17 cellular contexts compared by ENCODE assay signal in the genomic region with DNA sequence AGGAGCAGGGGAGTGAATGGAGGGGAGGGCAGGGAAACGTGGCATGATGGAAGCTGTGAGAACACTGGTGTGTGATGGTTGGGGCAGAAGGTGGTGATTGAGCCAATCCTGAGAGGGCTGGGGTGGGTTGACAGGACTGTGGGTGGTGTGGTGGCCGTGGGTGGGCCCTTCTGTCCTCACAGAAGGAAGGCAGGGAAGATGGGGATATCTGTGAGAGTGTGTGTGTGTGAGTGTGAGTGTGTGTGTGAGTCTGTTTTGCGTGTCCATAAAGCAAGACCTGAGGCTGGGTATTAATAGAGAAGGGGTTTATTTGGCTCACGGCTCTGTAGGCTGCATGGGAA. TPM values are rescaled to one million over a fixed set of nuclear protein-coding genes. Genes with fewer than 3 reads are reported as not detected.
DNase-seq lines count a peak whose midpoint lies in the region; ATAC-seq and TF ChIP-seq lines count a peak whose summit lies in the region.
"Had no signal": no experiment of that assay in that cellular context is flagged by ENCODE, and none has a peak within 500 bp of the region (broad histone marks: within the 10 kb centered on the region; RNA-seq: fewer than 3 reads in every experiment).

No MANE protein-coding gene starts in this region.

- H3K14ac ChIP-seq in H9 (ENCODE audit: insufficient read depth, low read length): no peak overlapping the region

- H3K4me2 ChIP-seq in H9 (ENCODE audit: insufficient read depth, insufficient read length, low read length) (no peak overlapping the region), neural progenitor cell (no peak overlapping the region)

- CTCF ChIA-PET in CD4-positive, alpha-beta T cell (lab: Charles Lee): no interaction called here

- no peak overlapping the region for H3K27ac ChIP-seq in CD4-positive, alpha-beta T cell (ENCODE audit: low read depth, low read length)
- H3K27ac ChIP-seq in H9 (ENCODE audit: insufficient read length, low read depth, low read length): no peak overlapping the region
- no peak overlapping the region for H3K27ac ChIP-seq in neural progenitor cell
- H3K27ac ChIP-seq in uterus: no peak overlapping the region

- H3F3A ChIP-seq in neural progenitor cell (ENCODE audit: low read depth): no peaks in the 10 kb centered on the region

- no peak for TF ChIP-seq POLR2A in uterus (IDR thresholded peaks at IDR 0.05)

- H4K91ac ChIP-seq in H9 (ENCODE audit: insufficient read length, low read depth, low read length): no peak overlapping the region

- no peak for TF ChIP-seq CTCF in CD4-positive, alpha-beta T cell (IDR thresholded peaks at IDR 0.05)
- TF ChIP-seq CTCF in H9 (conservative IDR thresholded peaks at IDR 0.05): no peak
- TF ChIP-seq CTCF in neural progenitor cell (IDR thresholded peaks at IDR 0.05): no peak
- no peak for TF ChIP-seq CTCF in uterus (IDR thresholded peaks at IDR 0.05)

- H3K23ac ChIP-seq in H9 (ENCODE audit: insufficient read length, low read depth, low read length): no peak overlapping the region

- peak overlapping the region; percentile 20 for H3K27ac Mint-ChIP-seq in CD4-positive, alpha-beta T cell
- H3K27ac Mint-ChIP-seq in H9 (peak overlapping the region in 2 of 3 experiments; percentile 12 to 73; a peak in 4 of 7 replicates), neural progenitor cell (peak overlapping the region; percentile 50)
- peak overlapping the region; percentile 1 for H3K27ac Mint-ChIP-seq in dendritic cell treated with granulocyte-macrophage colony-stimulating factor and Interleukin-4, amounts not matched to agents 40 ng/mL and 50 ng/mL, for 4 days

- H3K4ac ChIP-seq in H9 (ENCODE audit: low read depth, low read length): no peak overlapping the region

- no peak overlapping the region for H3K56ac ChIP-seq in H9 (ENCODE audit: insufficient read length, low read depth, low read length)

- no peak overlapping the region for H4K5ac ChIP-seq in H9 (ENCODE audit: insufficient read length, low read depth, low read length)

- H3K4me1 ChIP-seq in H9 (ENCODE audit: insufficient read depth, low read length) (no peaks in the 10 kb centered on the region), neural progenitor cell (no peaks in the 10 kb centered on the region), uterus (no peaks in the 10 kb centered on the region)

- no peak overlapping the region for H3K18ac ChIP-seq in H9 (ENCODE audit: insufficient read length, low read depth, low read length)

- H3K9ac ChIP-seq in H9 (ENCODE audit: extremely low read depth, insufficient read length, low read length): no peak overlapping the region
- no peak overlapping the region for H3K9ac ChIP-seq in neural progenitor cell

- POLR2A ChIA-PET in CD4-positive, alpha-beta T cell (lab: Charles Lee): no interaction called here

- no peak overlapping the region for H2BK15ac ChIP-seq in H9 (ENCODE audit: low read depth, low read length)

- no peak for ATAC-seq in CD4-positive, alpha-beta T cell (ENCODE audit: poor library complexity)
- ATAC-seq in HG03457 (IDR thresholded peaks at IDR 0.05; ENCODE audit: unreplicated experiment): no peak

- no peak overlapping the region for H3T11ph ChIP-seq in H9 (ENCODE audit: low read length)

- H3K27me3 Mint-ChIP-seq in CD4-positive, alpha-beta T cell: no peaks in the 10 kb centered on the region
- H3K27me3 Mint-ChIP-seq in H9 (ENCODE audit: low read depth) (no peaks in the 10 kb centered on the region), neural progenitor cell (ENCODE audit: insufficient read depth, low read depth) (no peaks in the 10 kb centered on the region)
- H3K27me3 Mint-ChIP-seq in dendritic cell treated with granulocyte-macrophage colony-stimulating factor and Interleukin-4, amounts not matched to agents 40 ng/mL and 50 ng/mL, for 4 days: no peaks in the 10 kb centered on the region

- no peak overlapping the region for H4K8ac ChIP-seq in H9 (replicated peaks; ENCODE audit: insufficient read length, low read depth, low read length)

- no peaks in the 10 kb centered on the region for H3K9me3 ChIP-seq in CD4-positive, alpha-beta T cell (ENCODE audit: control insufficient read depth, low read length)
- H3K9me3 ChIP-seq in H9 (ENCODE audit: control insufficient read depth, low read depth, low read length): no peaks in the 10 kb centered on the region
- no peaks in the 10 kb centered on the region for H3K9me3 ChIP-seq in neural progenitor cell (ENCODE audit: low read depth)
- H3K9me3 ChIP-seq in uterus: no peaks in the 10 kb centered on the region

- no peaks in the 10 kb centered on the region for H3K36me3 ChIP-seq in neural progenitor cell
- no peaks in the 10 kb centered on the region for H3K36me3 ChIP-seq in uterus

- H4K20me1 ChIP-seq in H9 (ENCODE audit: control insufficient read depth, insufficient read depth, insufficient read length) (peaks cover 4% of the 10 kb centered on the region), neural progenitor cell (ENCODE audit: low read depth) (peaks cover 14% of the 10 kb centered on the region)

- WGBS in H9 (ENCODE audit: extremely low coverage, insufficient read length, low lambda C conversion rate): no CpG with 5 or more reads among the region's 4 CpGs

- H2AK5ac ChIP-seq in H9 (ENCODE audit: insufficient read length, low read length): no peak overlapping the region

- no peak overlapping the region for H2BK120ac ChIP-seq in H9 (ENCODE audit: low read depth, low read length, poor library complexity, severe bottlenecking)

- H3K79me1 ChIP-seq in H9 (ENCODE audit: insufficient read depth, low read depth, low read length, poor library complexity, severe bottlenecking): no peaks in the 10 kb centered on the region

- no peaks in the 10 kb centered on the region for H3K23me2 ChIP-seq in H9 (ENCODE audit: insufficient read length, low read depth, low read length, poor library complexity, severe bottlenecking)

- H2AFZ ChIP-seq in H9 (ENCODE audit: low read length) (no peak overlapping the region), neural progenitor cell (replicated peaks) (no peak overlapping the region)

- H3K4me3 ChIP-seq in neural progenitor cell (no peak overlapping the region), uterus (no peak overlapping the region)

- no peak overlapping the region for H2BK20ac ChIP-seq in H9 (ENCODE audit: low read depth, low read length, poor library complexity, severe bottlenecking)

- H2BK12ac ChIP-seq in H9 (ENCODE audit: insufficient read length, low read depth, low read length): no peak overlapping the region

- H3K9me3 Mint-ChIP-seq in CD4-positive, alpha-beta T cell: no peaks in the 10 kb centered on the region
- H3K9me3 Mint-ChIP-seq in H9 (no peaks in the 10 kb centered on the region), neural progenitor cell (no peaks in the 10 kb centered on the region)
- no peaks in the 10 kb centered on the region for H3K9me3 Mint-ChIP-seq in dendritic cell treated with granulocyte-macrophage colony-stimulating factor and Interleukin-4, amounts not matched to agents 40 ng/mL and 50 ng/mL, for 4 days

- intact Hi-C loops in CD4-positive, alpha-beta T cell (cut with DNase I, micrococcal nuclease): no loop called here
- intact Hi-C loops in dendritic cell treated with granulocyte-macrophage colony-stimulating factor and Interleukin-4, amounts not matched to agents 40 ng/mL and 50 ng/mL, for 4 days (cut with micrococcal nuclease): no loop called here
- intact Hi-C loops in uterus (cut with DNase I; ENCODE audit: low total_unique reads): no loop called here

- no peaks in the 10 kb centered on the region; the same call in 1 of the 2 replicates for H3K79me2 ChIP-seq in H9 (ENCODE audit: insufficient read depth, low read length)
- no peaks in the 10 kb centered on the region for H3K79me2 ChIP-seq in neural progenitor cell (ENCODE audit: low read depth)

- no peak for DNase-seq in CD4-positive, alpha-beta T cell
- no peak for DNase-seq in H9
- no peak for DNase-seq in neural progenitor cell (ENCODE audit: low spot score)
- no peak for DNase-seq in mesenteric fat pad (ENCODE audit: low spot score)
- no peak for DNase-seq in uterus
- DNase-seq: ACHN, C1 segment of cervical spinal cord, DMS79 treated with DMSO at 0.1 percent for 48 hours, H7, NCI-H1092 treated with DMSO at 0.1 percent for 48 hours, NCI-H2081, NCI-H774, OCI-M1, Right ventricle myocardium superior had no signal

- H2BK5ac ChIP-seq in H9 (ENCODE audit: insufficient read length, low read length): no peak overlapping the region

- peaks cover 14% of the 10 kb centered on the region for H3K36me3 Mint-ChIP-seq in CD4-positive, alpha-beta T cell (ENCODE audit: low read depth)
- H3K36me3 Mint-ChIP-seq in H9 (ENCODE audit: insufficient read depth in 1 of 3, low read depth in 3 of 3) (peaks cover 3 to 25% (median 6%) of the 10 kb centered on the region in 3 experiments; a peak in 5 of 7 replicates), neural progenitor cell (no peaks in the 10 kb centered on the region)
- H3K36me3 Mint-ChIP-seq in dendritic cell treated with granulocyte-macrophage colony-stimulating factor and Interleukin-4, amounts not matched to agents 40 ng/mL and 50 ng/mL, for 4 days (ENCODE audit: low read depth): no peaks in the 10 kb centered on the region

- H3K4me1 Mint-ChIP-seq in CD4-positive, alpha-beta T cell (ENCODE audit: low read depth): no peaks in the 10 kb centered on the region
- H3K4me1 Mint-ChIP-seq in H9 (0 out of 4 replicates have a peak, but pooled peaks cover 0 to 2% of the 10 kb centered on the region in 2 experiments), neural progenitor cell (peaks cover 3% of the 10 kb centered on the region)
- peaks cover 46% of the 10 kb centered on the region for H3K4me1 Mint-ChIP-seq in dendritic cell treated with granulocyte-macrophage colony-stimulating factor and Interleukin-4, amounts not matched to agents 40 ng/mL and 50 ng/mL, for 4 days (ENCODE audit: low read depth)

- no peak overlapping the region for H3K4me3 Mint-ChIP-seq in CD4-positive, alpha-beta T cell
- H3K4me3 Mint-ChIP-seq in H9 (no peak overlapping the region), neural progenitor cell (no peak overlapping the region)
- H3K4me3 Mint-ChIP-seq in dendritic cell treated with granulocyte-macrophage colony-stimulating factor and Interleukin-4, amounts not matched to agents 40 ng/mL and 50 ng/mL, for 4 days: no peak overlapping the region

- no peaks in the 10 kb centered on the region for H3K27me3 ChIP-seq in CD4-positive, alpha-beta T cell (ENCODE audit: control insufficient read depth, insufficient read depth, low read length)
- H3K27me3 ChIP-seq in H9 (ENCODE audit: insufficient read depth, low read length) (no peaks in the 10 kb centered on the region), neural progenitor cell (no peaks in the 10 kb centered on the region), uterus (no peaks in the 10 kb centered on the region)

RNA-seq across cellular contexts. Expression of gene TPCN2, which starts 13.0 kb away (rescaled TPM):
- 10 to 100 TPM; 10.2 to 11.5 TPM for total RNA-seq in CD4-positive, alpha-beta T cell
- total RNA-seq in H9 (2021) (16.2 and 16.8 TPM in 2 replicates), neural progenitor cell (ENCODE audit: low replicate concordance) (7.2 and 10.9 TPM in 2 replicates), mesenteric fat pad (17.1 TPM), uterus (10 to 100 TPM in 3 of 4 donors, 1 to 10 TPM in 1; 5.6 to 54.6 (median 17.7) TPM)

RNA-seq across cellular contexts. Expression of gene MRGPRF, which starts 48.6 kb away (rescaled TPM):
- total RNA-seq in CD4-positive, alpha-beta T cell: not detected
- total RNA-seq in H9 (2021): 4.0 and 4.3 TPM in 2 replicates
- total RNA-seq in neural progenitor cell (ENCODE audit: low replicate concordance): 0.56 and 3.5 TPM in 2 replicates
- total RNA-seq in mesenteric fat pad: 29.8 TPM
- 100 to 1,000 TPM in 1 of 4 donors, 10 to 100 TPM in 3; 52.6 to 173 (median 75.0) TPM for total RNA-seq in uterus
- total RNA-seq: NCI-H460 had no signal
